In the genomic region with DNA sequence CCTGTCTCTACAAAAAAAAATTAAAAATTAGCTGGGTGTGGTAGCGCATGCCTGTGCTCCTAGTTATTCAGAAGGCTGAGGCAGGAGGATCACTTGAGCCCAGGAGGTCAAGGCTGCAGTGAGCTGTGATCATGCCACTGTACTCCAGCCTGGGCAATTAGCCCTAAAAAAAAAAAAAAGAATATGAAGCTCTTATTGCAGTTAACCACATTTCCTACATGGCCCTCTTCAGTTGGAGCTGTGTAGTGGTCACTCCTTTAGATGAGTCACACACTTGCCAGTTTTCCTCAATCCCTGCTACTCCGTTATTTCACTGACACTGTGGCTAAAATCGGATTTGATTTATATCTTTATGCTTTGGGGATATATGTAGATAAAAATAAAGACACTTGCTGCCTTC, we compare ENCODE assay signal across 12 cellular contexts. TPM values are rescaled to one million over a fixed set of nuclear protein-coding genes. Genes with fewer than 3 reads are reported as not detected.
DNase-seq lines count a peak whose midpoint lies in the region; ATAC-seq and TF ChIP-seq lines count a peak whose summit lies in the region.
"Had no signal": no experiment of that assay in that cellular context is flagged by ENCODE, and none has a peak within 500 bp of the region (broad histone marks: within the 10 kb centered on the region; RNA-seq: fewer than 3 reads in every experiment).

No MANE protein-coding gene starts in this region.

- H3K27me3 Mint-ChIP-seq in activated CD8-positive, alpha-beta T cell treated with anti-CD3 and anti-CD28 coated beads for 36 hours = no peaks in the 10 kb centered on the region
- H3K27me3 Mint-ChIP-seq in activated CD8-positive, alpha-beta T cell treated with anti-CD3 and anti-CD28 coated beads, Interleukin-2, amount 10 ng/mL, durations not matched to agents 7 days and 5 days (ENCODE audit: low read depth) = no peaks in the 10 kb centered on the region
- no peaks in the 10 kb centered on the region for H3K27me3 Mint-ChIP-seq in stimulated activated naive B cell treated with anti-CD40 and anti-IgM and Interleukin-4, amounts not matched to agents 10 μg/mL and 1 μg/mL and 100 μg/mL, for 72 hours
- no peaks in the 10 kb centered on the region for H3K27me3 Mint-ChIP-seq in glutamatergic neuron (ENCODE audit: unreplicated experiment)
- H3K27me3 Mint-ChIP-seq: B cell had no signal

- H3K4me1 ChIP-seq in PC-3 (ENCODE audit: insufficient read depth, low read length) = peaks cover 3% of the 10 kb centered on the region; the same call in 1 of the 2 replicates

- no peak overlapping the region for H3K4me3 Mint-ChIP-seq in activated CD8-positive, alpha-beta T cell treated with anti-CD3 and anti-CD28 coated beads for 36 hours
- H3K4me3 Mint-ChIP-seq in activated CD8-positive, alpha-beta T cell treated with anti-CD3 and anti-CD28 coated beads, Interleukin-2, amount 10 ng/mL, durations not matched to agents 7 days and 5 days = no peak overlapping the region
- peak overlapping the region in 1 of 2 donors; percentile 11 for H3K4me3 Mint-ChIP-seq in stimulated activated naive B cell treated with anti-CD40 and anti-IgM and Interleukin-4, amounts not matched to agents 10 μg/mL and 1 μg/mL and 100 μg/mL, for 72 hours
- H3K4me3 Mint-ChIP-seq in glutamatergic neuron (ENCODE audit: unreplicated experiment) = no peak overlapping the region

- H3K4me1 Mint-ChIP-seq in activated CD8-positive, alpha-beta T cell treated with anti-CD3 and anti-CD28 coated beads for 36 hours (ENCODE audit: low read depth) = peaks cover 50% of the 10 kb centered on the region
- H3K4me1 Mint-ChIP-seq in activated CD8-positive, alpha-beta T cell treated with anti-CD3 and anti-CD28 coated beads, Interleukin-2, amount 10 ng/mL, durations not matched to agents 7 days and 5 days (ENCODE audit: low read depth) = peaks cover 49% of the 10 kb centered on the region
- peaks cover 35 to 64% of the 10 kb centered on the region in 2 donors for H3K4me1 Mint-ChIP-seq in stimulated activated naive B cell treated with anti-CD40 and anti-IgM and Interleukin-4, amounts not matched to agents 10 μg/mL and 1 μg/mL and 100 μg/mL, for 72 hours
- H3K4me1 Mint-ChIP-seq in glutamatergic neuron (ENCODE audit: low read depth, unreplicated experiment) = no peaks in the 10 kb centered on the region

- H3K9me3 Mint-ChIP-seq in activated CD8-positive, alpha-beta T cell treated with anti-CD3 and anti-CD28 coated beads for 36 hours = no peaks in the 10 kb centered on the region
- no peaks in the 10 kb centered on the region for H3K9me3 Mint-ChIP-seq in activated CD8-positive, alpha-beta T cell treated with anti-CD3 and anti-CD28 coated beads, Interleukin-2, amount 10 ng/mL, durations not matched to agents 7 days and 5 days (ENCODE audit: insufficient read depth)
- H3K9me3 Mint-ChIP-seq in stimulated activated naive B cell treated with anti-CD40 and anti-IgM and Interleukin-4, amounts not matched to agents 10 μg/mL and 1 μg/mL and 100 μg/mL, for 72 hours = peaks cover 0 to 1% of the 10 kb centered on the region in 2 donors
- H3K9me3 Mint-ChIP-seq in glutamatergic neuron (ENCODE audit: unreplicated experiment) = peaks cover 2% of the 10 kb centered on the region

- no peaks in the 10 kb centered on the region for H3K9me3 ChIP-seq in PC-3 (ENCODE audit: low read length)

- H3K79me2 ChIP-seq in PC-3 (ENCODE audit: low read length) = peaks cover 98% of the 10 kb centered on the region

- peaks cover 13% of the 10 kb centered on the region for H3K36me3 Mint-ChIP-seq in activated CD8-positive, alpha-beta T cell treated with anti-CD3 and anti-CD28 coated beads for 36 hours (ENCODE audit: low read depth)
- peaks cover 21% of the 10 kb centered on the region for H3K36me3 Mint-ChIP-seq in activated CD8-positive, alpha-beta T cell treated with anti-CD3 and anti-CD28 coated beads, Interleukin-2, amount 10 ng/mL, durations not matched to agents 7 days and 5 days (ENCODE audit: low read depth)
- H3K36me3 Mint-ChIP-seq in stimulated activated naive B cell treated with anti-CD40 and anti-IgM and Interleukin-4, amounts not matched to agents 10 μg/mL and 1 μg/mL and 100 μg/mL, for 72 hours = peaks cover 2 to 20% of the 10 kb centered on the region in 2 donors
- no peaks in the 10 kb centered on the region for H3K36me3 Mint-ChIP-seq in glutamatergic neuron (ENCODE audit: unreplicated experiment)

- no peak overlapping the region for H3K27ac ChIP-seq in PC-3 (ENCODE audit: low read length)
- H3K27ac ChIP-seq: cardiac muscle cell had no signal

- no peak for ATAC-seq in activated CD8-positive, alpha-beta T cell treated with anti-CD3 and anti-CD28 coated beads for 36 hours
- ATAC-seq in activated CD8-positive, alpha-beta T cell treated with anti-CD3 and anti-CD28 coated beads, Interleukin-2, amount 10 ng/mL, durations not matched to agents 7 days and 5 days = no peak
- ATAC-seq in PC-3 = peak; percentile 80
- no peak for ATAC-seq in stimulated activated naive B cell treated with anti-CD40 and anti-IgM and Interleukin-4, amounts not matched to agents 10 μg/mL and 1 μg/mL and 100 μg/mL, for 72 hours (replicated peaks)

- DNase-seq in activated CD8-positive, alpha-beta T cell treated with anti-CD3 and anti-CD28 coated beads for 36 hours = no peak
- no peak for DNase-seq in activated CD8-positive, alpha-beta T cell treated with anti-CD3 and anti-CD28 coated beads, Interleukin-2, amount 10 ng/mL, durations not matched to agents 7 days and 5 days
- DNase-seq in PC-3 (peak; percentile 28), fibroblast of gingiva (ENCODE audit: low read depth) (peak; percentile 29), LoVo (ENCODE audit: low spot score) (no peak), glutamatergic neuron (no peak), amygdala (lab: John Stamatoyannopoulos, UW) (no peak)
- no peak for DNase-seq in stimulated activated naive B cell treated with anti-CD40 and anti-IgM and Interleukin-4, amounts not matched to agents 10 μg/mL and 1 μg/mL and 100 μg/mL, for 72 hours
- DNase-seq: NCI-H510A; stimulated activated CD8-positive, alpha-beta memory T cell treated with anti-CD3 and anti-CD28 coated beads, Interleukin-4, amount 100 ng/mL, for 48 hours had no signal

- H3K36me3 ChIP-seq in PC-3 (ENCODE audit: low read depth, low read length) = no peaks in the 10 kb centered on the region
- H3K36me3 ChIP-seq: cardiac muscle cell had no signal

- H2AFZ ChIP-seq in PC-3 (ENCODE audit: low read length) = no peak overlapping the region

- no TSS peak for BruUV-seq in PC-3 (replicated peaks; lab: Mats Ljungman, UMichigan)

- intact Hi-C loops in activated CD8-positive, alpha-beta T cell treated with anti-CD3 and anti-CD28 coated beads for 36 hours (cut with micrococcal nuclease) = no loop called here
- intact Hi-C loops in PC-3 (cut with micrococcal nuclease) = no loop called here

- POLR2A ChIA-PET in activated CD8-positive, alpha-beta T cell treated with anti-CD3 and anti-CD28 coated beads for 36 hours (lab: Charles Lee) = no interaction called here
- POLR2A ChIA-PET in activated CD8-positive, alpha-beta T cell treated with anti-CD3 and anti-CD28 coated beads, Interleukin-2, amount 10 ng/mL, durations not matched to agents 7 days and 5 days (lab: Charles Lee) = interaction anchor here (0.5 to 1.5 kb wide), 2 partner anchors 12 to 1745 kb away, joined by 3 to 4 read pairs; partner anchors contain the start of gene NFYC
- POLR2A ChIA-PET in PC-3 (lab: Charles Lee; ENCODE audit: unreplicated experiment) = no interaction called here

- H3K27me3 ChIP-seq in PC-3 (ENCODE audit: low read length) = no peaks in the 10 kb centered on the region
- H3K27me3 ChIP-seq: cardiac muscle cell had no signal

- no peak overlapping the region for H3K9ac ChIP-seq in PC-3 (ENCODE audit: low read length)

- no peak overlapping the region for H3K4me3 ChIP-seq in PC-3 (ENCODE audit: low read length)
- H3K4me3 ChIP-seq: cardiac muscle cell had no signal

- TF ChIP-seq CTCF in activated CD8-positive, alpha-beta T cell treated with anti-CD3 and anti-CD28 coated beads for 36 hours (IDR thresholded peaks at IDR 0.05) = no peak
- TF ChIP-seq CTCF in PC-3 (conservative IDR thresholded peaks at IDR 0.05; ENCODE audit: low read depth, low read length) (no peak), glutamatergic neuron (IDR thresholded peaks at IDR 0.05; ENCODE audit: partially characterized antibody, unreplicated experiment) (no peak)

- H3K4me2 ChIP-seq in PC-3 (ENCODE audit: low read length) = no peak overlapping the region

- no peaks in the 10 kb centered on the region for H3F3A ChIP-seq in PC-3 (ENCODE audit: low read length, unreplicated experiment)

- H4K20me1 ChIP-seq in PC-3 (ENCODE audit: low read length) = peaks cover 13% of the 10 kb centered on the region; the same call in 1 of the 2 replicates

- peak overlapping the region; percentile 2 for H3K27ac Mint-ChIP-seq in activated CD8-positive, alpha-beta T cell treated with anti-CD3 and anti-CD28 coated beads for 36 hours
- no peak overlapping the region for H3K27ac Mint-ChIP-seq in activated CD8-positive, alpha-beta T cell treated with anti-CD3 and anti-CD28 coated beads, Interleukin-2, amount 10 ng/mL, durations not matched to agents 7 days and 5 days
- peak overlapping the region; percentile 9 for H3K27ac Mint-ChIP-seq in stimulated activated naive B cell treated with anti-CD40 and anti-IgM and Interleukin-4, amounts not matched to agents 10 μg/mL and 1 μg/mL and 100 μg/mL, for 72 hours
- H3K27ac Mint-ChIP-seq in glutamatergic neuron (ENCODE audit: unreplicated experiment) = no peak overlapping the region
- H3K27ac Mint-ChIP-seq: B cell had no signal

- H3K9me2 ChIP-seq in PC-3 (replicated peaks; ENCODE audit: low read length) = no peaks in the 10 kb centered on the region

- CTCF ChIA-PET in activated CD8-positive, alpha-beta T cell treated with anti-CD3 and anti-CD28 coated beads for 36 hours (lab: Charles Lee) = interaction anchor here (1.5 kb wide), 1 partner anchor 147 kb away, joined by 3 read pairs; no protein-coding TSS in a partner anchor
- CTCF ChIA-PET in activated CD8-positive, alpha-beta T cell treated with anti-CD3 and anti-CD28 coated beads, Interleukin-2, amount 10 ng/mL, durations not matched to agents 7 days and 5 days (lab: Charles Lee) = interaction anchor here (0.7 to 3.5 kb wide), 5 partner anchors 10 to 190 kb away, joined by 4 to 17 read pairs (median 9); partner anchors contain the start of gene NFYC
- CTCF ChIA-PET in PC-3 (lab: Charles Lee) = interaction anchor here (0.7 kb wide), 1 partner anchor 71 kb away, joined by 4 read pairs; no protein-coding TSS in a partner anchor

RNA-seq across cellular contexts. Expression of gene NFYC, which starts 11.8 kb away (rescaled TPM):
- total RNA-seq in activated CD8-positive, alpha-beta T cell treated with anti-CD3 and anti-CD28 coated beads for 36 hours = 10 to 100 TPM; 45.6 to 53.8 TPM
- 10 to 100 TPM; 71.5 to 74.4 TPM for total RNA-seq in activated CD8-positive, alpha-beta T cell treated with anti-CD3 and anti-CD28 coated beads, Interleukin-2, amount 10 ng/mL, durations not matched to agents 7 days and 5 days
- total RNA-seq in PC-3 (2014; rRNA removed) (49.4 and 52.6 TPM in 2 replicates), glutamatergic neuron (ENCODE audit: unreplicated experiment) (44.2 TPM)

RNA-seq across cellular contexts. Expression of gene RIMS3, which starts 37.8 kb away (rescaled TPM):
- total RNA-seq in activated CD8-positive, alpha-beta T cell treated with anti-CD3 and anti-CD28 coated beads for 36 hours = 1 to 10 TPM; 3.0 to 3.9 TPM
- total RNA-seq in activated CD8-positive, alpha-beta T cell treated with anti-CD3 and anti-CD28 coated beads, Interleukin-2, amount 10 ng/mL, durations not matched to agents 7 days and 5 days = 1 to 10 TPM; 4.7 to 6.2 TPM
- total RNA-seq in PC-3 (2014; rRNA removed) = 2.9 and 4.2 TPM in 2 replicates
- total RNA-seq in glutamatergic neuron (ENCODE audit: unreplicated experiment) = 126 TPM

Comparison
In these comparisons a context has a peak if more than half of its experiments do, and no peak if none do; other contexts are left out.
1. H3K27ac Mint-ChIP-seq: peak in activated CD8-positive, alpha-beta T cell treated with anti-CD3 and anti-CD28 coated beads for 36 hours (single experiment) and stimulated activated naive B cell treated with anti-CD40 and anti-IgM and Interleukin-4, amounts not matched to agents 10 μg/mL and 1 μg/mL and 100 μg/mL, for 72 hours (single experiment); none in activated CD8-positive, alpha-beta T cell treated with anti-CD3 and anti-CD28 coated beads, Interleukin-2, amount 10 ng/mL, durations not matched to agents 7 days and 5 days (single experiment) and glutamatergic neuron (single experiment).
2. DNase-seq: peak in PC-3 (single experiment) and fibroblast of gingiva (single experiment); none in activated CD8-positive, alpha-beta T cell treated with anti-CD3 and anti-CD28 coated beads for 36 hours (single experiment), activated CD8-positive, alpha-beta T cell treated with anti-CD3 and anti-CD28 coated beads, Interleukin-2, amount 10 ng/mL, durations not matched to agents 7 days and 5 days (single experiment), stimulated activated naive B cell treated with anti-CD40 and anti-IgM and Interleukin-4, amounts not matched to agents 10 μg/mL and 1 μg/mL and 100 μg/mL, for 72 hours (single experiment), LoVo (single experiment), glutamatergic neuron (single experiment) and amygdala (0 of 56).
3. RNA of gene RIMS3, which starts 37.8 kb away (total RNA-seq): 126 TPM in glutamatergic neuron (single experiment); 4.7 to 6.2 TPM in activated CD8-positive, alpha-beta T cell treated with anti-CD3 and anti-CD28 coated beads, Interleukin-2, amount 10 ng/mL, durations not matched to agents 7 days and 5 days, 3.0 to 3.9 TPM in activated CD8-positive, alpha-beta T cell treated with anti-CD3 and anti-CD28 coated beads for 36 hours and 2.9 to 4.2 TPM in PC-3; every median in the first group is over 10 times any median in the second.